ENCODE assay signal across 9 cellular contexts in genomic region chr5:68534131-68534940, GRCh38.
DNase-seq lines count a peak whose midpoint lies in the region; ATAC-seq and TF ChIP-seq lines count a peak whose summit lies in the region.
"Had no signal": no experiment of that assay in that cellular context is flagged by ENCODE, and none has a peak within 500 bp of the region (broad histone marks: within the 10 kb centered on the region; RNA-seq: fewer than 3 reads in every experiment).

No MANE protein-coding gene starts in this region.

- no peaks in the 10 kb centered on the region for H3K36me3 Mint-ChIP-seq in mesothelial cell of epicardium

- H3K27ac ChIP-seq in SK-N-SH (ENCODE audit: low read depth in 2 of 2, low read length in 1 of 2): peak overlapping the region in 1 of 2 experiments; percentile 99; a peak in 3 of 4 replicates

- TF ChIP-seq RAD21 in SK-N-SH (IDR thresholded peaks at IDR 0.05; ENCODE audit: low read length): no peak

- no peaks in the 10 kb centered on the region for H3K79me2 ChIP-seq in SK-N-SH (ENCODE audit: insufficient read depth)

- H3K27me3 ChIP-seq in SK-N-SH (ENCODE audit: insufficient read depth): no peaks in the 10 kb centered on the region

- peak overlapping the region; percentile 40 for H3K27ac Mint-ChIP-seq in mesothelial cell of epicardium
- H3K27ac Mint-ChIP-seq: stimulated activated naive CD8-positive, alpha-beta T cell treated with anti-CD3 and anti-CD28 coated beads, Interleukin-15, Interleukin-2, amounts not matched to agents 100 ng/mL and 50 ng/mL, for 24 hours had no signal

- WGBS in SK-N-SH (ENCODE audit: low lambda C conversion rate): 53% methylated on average over 12 of the region's 12 CpGs

- no peak overlapping the region for H2AFZ ChIP-seq in SK-N-SH (ENCODE audit: low read depth)

- POLR2A ChIA-PET in SK-N-SH (lab: Yijun Ruan, JAX): interaction anchor here (0.6 to 1.4 kb wide), 2 partner anchors 10 to 188 kb away, joined by 3 read pairs; no protein-coding TSS in a partner anchor

- H3K9ac ChIP-seq in SK-N-SH: no peak overlapping the region

- ATAC-seq in SK-N-SH treated with all-trans-retinoic acid at 6 μM for 48 hours (no peak; the same call in 2 of the 3 replicates), GM21367 (IDR thresholded peaks at IDR 0.05; ENCODE audit: unreplicated experiment) (no peak)

- H3K4me2 ChIP-seq in SK-N-SH: no peak overlapping the region

- TF ChIP-seq CTCF in SK-N-SH (IDR thresholded peaks at IDR 0.05) (no peak), mesothelial cell of epicardium (IDR thresholded peaks at IDR 0.05; ENCODE audit: unreplicated experiment) (no peak)

- peaks cover 24% of the 10 kb centered on the region for H3K4me1 Mint-ChIP-seq in mesothelial cell of epicardium

- H3K4me3 Mint-ChIP-seq in mesothelial cell of epicardium: no peak overlapping the region
- H3K4me3 Mint-ChIP-seq: stimulated activated naive CD8-positive, alpha-beta T cell treated with anti-CD3 and anti-CD28 coated beads, Interleukin-15, Interleukin-2, amounts not matched to agents 100 ng/mL and 50 ng/mL, for 24 hours had no signal

- H3K4me1 ChIP-seq in SK-N-SH (ENCODE audit: control insufficient read depth in 1 of 2, insufficient read depth in 2 of 2, low read depth in 1 of 2, low read length in 1 of 2): peaks cover 9 to 24% of the 10 kb centered on the region in 2 experiments; a peak in 3 of 4 replicates

- TF ChIP-seq EP300 in SK-N-SH (IDR thresholded peaks at IDR 0.05; ENCODE audit: borderline replicate concordance in 1 of 2, low read depth in 1 of 2, low read length in 1 of 2): no peak

- no peaks in the 10 kb centered on the region for H3K27me3 Mint-ChIP-seq in mesothelial cell of epicardium (ENCODE audit: low read depth)

- DNase-seq in SK-N-SH (peak; percentile 52), cerebellum (ENCODE audit: low spot score) (peak; percentile 48), mesothelial cell of epicardium (ENCODE audit: low spot score in 2 of 2, unreplicated experiment in 2 of 2) (no peak), activated T-cell treated with anti-CD3 and anti-CD28 coated beads for 4 hours (no peak), OCI-M1 (lab: John Stamatoyannopoulos, UW) (no peak)
- no peak for DNase-seq in activated CD8-positive, alpha-beta memory T cell treated with anti-CD3 and anti-CD28 coated beads for 24 hours

- no peaks in the 10 kb centered on the region for H3K9me3 ChIP-seq in SK-N-SH

- H4K20me1 ChIP-seq in SK-N-SH (ENCODE audit: insufficient read depth): no peaks in the 10 kb centered on the region

- CTCF ChIA-PET in SK-N-SH (lab: Yijun Ruan, JAX): interaction anchor here (1.1 to 3.4 kb wide), 3 partner anchors 22 to 801 kb away, joined by 3 to 17 read pairs (median 3); no protein-coding TSS in a partner anchor

- peaks cover 6% of the 10 kb centered on the region for H3F3A ChIP-seq in SK-N-SH (replicated peaks; ENCODE audit: insufficient read depth)

- no peaks in the 10 kb centered on the region for H3K9me2 ChIP-seq in SK-N-SH

- H3K9me3 Mint-ChIP-seq in mesothelial cell of epicardium: no peaks in the 10 kb centered on the region
- H3K9me3 Mint-ChIP-seq: stimulated activated naive CD8-positive, alpha-beta T cell treated with anti-CD3 and anti-CD28 coated beads, Interleukin-15, Interleukin-2, amounts not matched to agents 100 ng/mL and 50 ng/mL, for 24 hours had no signal

- H3K4me3 ChIP-seq in SK-N-SH (ENCODE audit: low read depth in 2 of 2, low read length in 1 of 2): no peak overlapping the region

- no peaks in the 10 kb centered on the region for H3K36me3 ChIP-seq in SK-N-SH (replicated peaks in 1 of 2; ENCODE audit: control insufficient read depth in 1 of 2, insufficient read depth in 2 of 2, low read length in 1 of 2)

TF ChIP-seq in SK-N-SH, 30 proteins besides CTCF, POLR2A, EP300 and RAD21 (continues in another document):
- TF ChIP-seq FOSL2 (IDR thresholded peaks at IDR 0.05; ENCODE audit: borderline replicate concordance, low read depth): no peak
- TF ChIP-seq ZBTB33 (IDR thresholded peaks at IDR 0.05; ENCODE audit: borderline replicate concordance, low read depth): no peak
- no peak for TF ChIP-seq ELF1 (IDR thresholded peaks at IDR 0.05)
- TF ChIP-seq, protein P1, sequence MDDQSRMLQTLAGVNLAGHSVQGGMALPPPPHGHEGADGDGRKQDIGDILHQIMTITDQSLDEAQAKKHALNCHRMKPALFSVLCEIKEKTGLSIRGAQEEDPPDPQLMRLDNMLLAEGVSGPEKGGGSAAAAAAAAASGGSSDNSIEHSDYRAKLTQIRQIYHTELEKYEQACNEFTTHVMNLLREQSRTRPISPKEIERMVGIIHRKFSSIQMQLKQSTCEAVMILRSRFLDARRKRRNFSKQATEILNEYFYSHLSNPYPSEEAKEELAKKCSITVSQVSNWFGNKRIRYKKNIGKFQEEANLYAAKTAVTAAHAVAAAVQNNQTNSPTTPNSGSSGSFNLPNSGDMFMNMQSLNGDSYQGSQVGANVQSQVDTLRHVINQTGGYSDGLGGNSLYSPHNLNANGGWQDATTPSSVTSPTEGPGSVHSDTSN (IDR thresholded peaks at IDR 0.05): no peak
- TF ChIP-seq IRF3 (IDR thresholded peaks at IDR 0.05; ENCODE audit: low read depth, low read length): no peak
- TF ChIP-seq TCF12 (IDR thresholded peaks at IDR 0.05): no peak

TF ChIP-seq in SK-N-SH treated with all-trans-retinoic acid at 6 μM for 48 hours, 23 proteins besides CTCF, POLR2A, EP300 and RAD21:
- TF ChIP-seq ESRRG (CRISPR knock-in tag; IDR thresholded peaks at IDR 0.05) (no peak), CSDC2 (CRISPR knock-in tag; IDR thresholded peaks at IDR 0.05) (no peak), ZFP3 (CRISPR knock-in tag; IDR thresholded peaks at IDR 0.05) (no peak), ZFP30 (CRISPR knock-in tag; IDR thresholded peaks at IDR 0.05) (no peak), SNAI2 (CRISPR knock-in tag; IDR thresholded peaks at IDR 0.05) (no peak), OSR1 (CRISPR knock-in tag; IDR thresholded peaks at IDR 0.05) (no peak), ZNF8 (CRISPR knock-in tag; IDR thresholded peaks at IDR 0.05) (no peak), PPARA (CRISPR knock-in tag; IDR thresholded peaks at IDR 0.05; ENCODE audit: borderline replicate concordance) (no peak), ISL1 (CRISPR knock-in tag; IDR thresholded peaks at IDR 0.05) (no peak), POU6F1 (CRISPR knock-in tag; IDR thresholded peaks at IDR 0.05; ENCODE audit: borderline replicate concordance, low read depth) (no peak)
- TF ChIP-seq, protein P2, sequence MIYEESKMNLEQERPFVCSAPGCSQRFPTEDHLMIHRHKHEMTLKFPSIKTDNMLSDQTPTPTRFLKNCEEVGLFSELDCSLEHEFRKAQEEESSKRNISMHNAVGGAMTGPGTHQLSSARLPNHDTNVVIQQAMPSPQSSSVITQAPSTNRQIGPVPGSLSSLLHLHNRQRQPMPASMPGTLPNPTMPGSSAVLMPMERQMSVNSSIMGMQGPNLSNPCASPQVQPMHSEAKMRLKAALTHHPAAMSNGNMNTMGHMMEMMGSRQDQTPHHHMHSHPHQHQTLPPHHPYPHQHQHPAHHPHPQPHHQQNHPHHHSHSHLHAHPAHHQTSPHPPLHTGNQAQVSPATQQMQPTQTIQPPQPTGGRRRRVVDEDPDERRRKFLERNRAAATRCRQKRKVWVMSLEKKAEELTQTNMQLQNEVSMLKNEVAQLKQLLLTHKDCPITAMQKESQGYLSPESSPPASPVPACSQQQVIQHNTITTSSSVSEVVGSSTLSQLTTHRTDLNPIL (CRISPR knock-in tag; IDR thresholded peaks at IDR 0.05; ENCODE audit: low read depth): no peak
- TF ChIP-seq, protein P3, sequence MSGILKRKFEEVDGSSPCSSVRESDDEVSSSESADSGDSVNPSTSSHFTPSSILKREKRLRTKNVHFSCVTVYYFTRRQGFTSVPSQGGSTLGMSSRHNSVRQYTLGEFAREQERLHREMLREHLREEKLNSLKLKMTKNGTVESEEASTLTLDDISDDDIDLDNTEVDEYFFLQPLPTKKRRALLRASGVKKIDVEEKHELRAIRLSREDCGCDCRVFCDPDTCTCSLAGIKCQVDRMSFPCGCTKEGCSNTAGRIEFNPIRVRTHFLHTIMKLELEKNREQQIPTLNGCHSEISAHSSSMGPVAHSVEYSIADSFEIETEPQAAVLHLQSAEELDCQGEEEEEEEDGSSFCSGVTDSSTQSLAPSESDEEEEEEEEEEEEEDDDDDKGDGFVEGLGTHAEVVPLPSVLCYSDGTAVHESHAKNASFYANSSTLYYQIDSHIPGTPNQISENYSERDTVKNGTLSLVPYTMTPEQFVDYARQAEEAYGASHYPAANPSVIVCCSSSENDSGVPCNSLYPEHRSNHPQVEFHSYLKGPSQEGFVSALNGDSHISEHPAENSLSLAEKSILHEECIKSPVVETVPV (CRISPR knock-in tag; IDR thresholded peaks at IDR 0.05): no peak

Comparison
In these comparisons a context has a peak if more than half of its experiments do, and no peak if none do; other contexts are left out.
1. DNase-seq: peak in SK-N-SH (single experiment) and cerebellum (single experiment); none in mesothelial cell of epicardium (0 of 2), activated CD8-positive, alpha-beta memory T cell treated with anti-CD3 and anti-CD28 coated beads for 24 hours (single experiment), activated T-cell treated with anti-CD3 and anti-CD28 coated beads for 4 hours (single experiment) and OCI-M1 (single experiment).